33 cellular contexts compared by ENCODE assay signal in genomic region chr10:133303206-133303605, GRCh38. TPM values are rescaled to one million over a fixed set of nuclear protein-coding genes. Genes with fewer than 3 reads are reported as not detected.
"Had no signal": no experiment of that assay in that cellular context is flagged by ENCODE, and none has a peak within 500 bp of the region (broad histone marks: within the 10 kb centered on the region; RNA-seq: fewer than 3 reads in every experiment).

No MANE protein-coding gene starts in this region.

- H3K27ac ChIP-seq: left ventricle myocardium inferior, pancreas, prostate gland, sigmoid colon, spleen, suprapubic skin, thoracic aorta, tibial artery, upper lobe of right lung had no signal

- FAIRE-seq: islet of Langerhans, pancreas, small intestine, urothelium cell line had no signal

- H3K9me3 ChIP-seq: left ventricle myocardium inferior, mucosa of descending colon, pancreas, prostate gland, sigmoid colon, spleen, suprapubic skin, thoracic aorta, tibial artery, upper lobe of right lung had no signal

- H3K27me3 ChIP-seq: pancreas, sigmoid colon, spleen, suprapubic skin, tibial artery, upper lobe of right lung had no signal

- DNase-seq: hypothalamus; immature natural killer cell; left ventricle myocardium inferior; midbrain; naive thymus-derived CD4-positive, alpha-beta T cell; nucleus accumbens; retina; sigmoid colon; small intestine; spleen; stimulated activated CD4-positive, alpha-beta T cell treated with anti-CD3 and anti-CD28 coated beads, Interleukin-4, amount 100 ng/mL, for 24 hours; stimulated activated naive CD4-positive, alpha-beta T cell; tibial artery; trophoblast cell; upper lobe of right lung had no signal

- H3K4me1 ChIP-seq: prostate gland had no signal

- H3K4me3 ChIP-seq: left ventricle myocardium inferior, lung, mucosa of descending colon, pancreas, prostate gland, sigmoid colon, spleen, suprapubic skin, thoracic aorta, tibial artery, upper lobe of right lung had no signal

- ATAC-seq: mucosa of descending colon; naive thymus-derived CD4-positive, alpha-beta T cell; pancreas; stimulated activated effector memory CD8-positive, alpha-beta T cell treated with anti-CD3 and anti-CD28 coated beads, Interleukin-12 subunit alpha, Interleukin-12 subunit beta, amount 100 ng/mL, for 72 hours had no signal

RNA-seq across cellular contexts. Expression of gene CALY, which starts 33.5 kb away (rescaled TPM):
- total RNA-seq: left ventricle myocardium inferior; lower leg skin; lung; mesenteric fat pad; myocyte; natural killer cell treated with Interleukin-12 subunit alpha and Interleukin-12 subunit beta and Interleukin-15 and Interleukin-18, amount 100 ng/mL, for 72 hours; osteoblast; right cardiac atrium; thoracic aorta; upper lobe of right lung had no signal
- polyA plus RNA-seq: immature natural killer cell, lung had no signal

RNA-seq across cellular contexts. Expression of gene PRAP1, which starts 44.0 kb away (rescaled TPM):
- total RNA-seq: kidney epithelial cell; left ventricle myocardium inferior; lower leg skin; myocyte; naive thymus-derived CD4-positive, alpha-beta T cell; natural killer cell treated with Interleukin-12 subunit alpha and Interleukin-12 subunit beta and Interleukin-15 and Interleukin-18, amount 100 ng/mL, for 72 hours; osteoblast; pancreas; right cardiac atrium; spleen; subcutaneous adipose tissue; thoracic aorta; upper lobe of right lung had no signal
- polyA plus RNA-seq: immature natural killer cell; lung; naive thymus-derived CD4-positive, alpha-beta T cell; neural cell; pancreas; right cardiac atrium; spleen had no signal
